15 cellular contexts compared by ENCODE assay signal in the genomic region with DNA sequence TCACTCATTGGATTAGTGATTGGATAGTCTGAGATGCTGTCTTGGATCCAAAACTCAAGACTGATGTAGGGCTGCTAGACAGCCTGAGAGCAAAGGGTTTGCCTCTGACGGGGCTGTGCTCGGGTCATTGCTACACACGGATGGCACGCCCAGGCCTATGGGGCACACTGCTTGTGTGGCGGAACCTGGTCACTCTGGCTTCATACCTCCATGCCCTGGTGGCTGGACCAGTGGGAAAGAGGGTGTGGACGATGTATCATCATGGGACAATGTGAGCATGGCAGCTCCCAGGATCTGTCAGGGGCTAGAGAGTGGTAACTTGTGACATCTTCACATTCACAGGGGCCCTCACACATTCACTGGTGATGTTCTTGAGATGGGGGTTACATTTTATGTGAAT. TPM values are rescaled to one million over a fixed set of nuclear protein-coding genes. Genes with fewer than 3 reads are reported as not detected.
DNase-seq lines count a peak whose midpoint lies in the region; ATAC-seq, FAIRE-seq and TF ChIP-seq lines count a peak whose summit lies in the region.
"Had no signal": no experiment of that assay in that cellular context is flagged by ENCODE, and none has a peak within 500 bp of the region (broad histone marks: within the 10 kb centered on the region; RNA-seq: fewer than 3 reads in every experiment).

No MANE protein-coding gene starts in this region.

- ATAC-seq in Right ventricle myocardium inferior: no peak

- no peak overlapping the region for H4K8ac ChIP-seq in H1 (ENCODE audit: extremely low read depth, insufficient read depth, low read length)

- TF ChIP-seq RAD21 in H1 (IDR thresholded peaks at IDR 0.05 in 1 of 2, conservative IDR thresholded peaks at IDR 0.05 in 1 of 2; ENCODE audit: low read depth in 2 of 2, low read length in 2 of 2): no peak

- no peak overlapping the region for H4K5ac ChIP-seq in H1 (ENCODE audit: insufficient read length, low read depth, low read length)

- H3K36me3 Mint-ChIP-seq in osteocyte (ENCODE audit: unreplicated experiment) (no peaks in the 10 kb centered on the region), glutamatergic neuron (ENCODE audit: unreplicated experiment) (peaks cover 6% of the 10 kb centered on the region)
- H3K36me3 Mint-ChIP-seq: CD14-positive monocyte; CD8-positive, alpha-beta T cell had no signal

- H3K27me3 Mint-ChIP-seq in osteocyte (ENCODE audit: unreplicated experiment) (peaks cover 55% of the 10 kb centered on the region), glutamatergic neuron (ENCODE audit: unreplicated experiment) (no peaks in the 10 kb centered on the region)

- no peaks in the 10 kb centered on the region for H3K79me2 ChIP-seq in H1 (ENCODE audit: control insufficient read depth in 1 of 2, insufficient read depth in 2 of 2, low read length in 2 of 2)

- H2BK15ac ChIP-seq in H1 (ENCODE audit: low read length): no peak overlapping the region

- H3K4me3 ChIP-seq in right atrium auricular region (no peak overlapping the region), H1 (ENCODE audit: extremely low read depth in 1 of 4, insufficient read depth in 2 of 4, low read depth in 3 of 4, low read length in 4 of 4) (no peak overlapping the region)
- H3K4me3 ChIP-seq: BLaER1 had no signal

- POLR2A ChIA-PET in H1 (lab: Charles Lee; ENCODE audit: partially characterized antibody): no interaction called here

- FAIRE-seq in H1 (lab: Jason Lieb, UNC): no peak
- FAIRE-seq: H54 had no signal

- TF ChIP-seq EP300 in H1 (IDR thresholded peaks at IDR 0.05; ENCODE audit: borderline replicate concordance in 1 of 2, low read depth in 2 of 2, low read length in 2 of 2): no peak

- H2BK5ac ChIP-seq in H1 (ENCODE audit: low read depth, low read length): no peak overlapping the region

- H3K9ac ChIP-seq in H1 (replicated peaks in 1 of 4; ENCODE audit: extremely low read depth in 1 of 4, low read depth in 3 of 4, low read length in 3 of 4): no peak overlapping the region
- H3K9ac ChIP-seq: BLaER1 had no signal

- H3K9me3 ChIP-seq in right atrium auricular region (peaks cover 0 to 3% of the 10 kb centered on the region in 2 donors), H1 (ENCODE audit: insufficient read depth in 2 of 2, low read depth in 1 of 2, low read length in 1 of 2) (no peaks in the 10 kb centered on the region)

- no peak overlapping the region for H3K18ac ChIP-seq in H1 (ENCODE audit: extremely low read depth, low read length)

- H3K14ac ChIP-seq in H1 (ENCODE audit: insufficient read length): no peak overlapping the region

- H3K4me1 Mint-ChIP-seq in osteocyte (ENCODE audit: unreplicated experiment): no peaks in the 10 kb centered on the region
- no peaks in the 10 kb centered on the region for H3K4me1 Mint-ChIP-seq in glutamatergic neuron (ENCODE audit: low read depth, unreplicated experiment)

- no peaks in the 10 kb centered on the region for H3K27me3 ChIP-seq in right atrium auricular region
- H3K27me3 ChIP-seq in H1 (replicated peaks in 1 of 4; ENCODE audit: control insufficient read depth in 3 of 4, extremely low read depth in 1 of 4, insufficient read depth in 3 of 4, low read length in 3 of 4): no peaks in the 10 kb centered on the region; a peak in 1 of 7 replicates
- H3K27me3 ChIP-seq: BLaER1 had no signal

- no peak for TF ChIP-seq POLR2A in H1 (IDR thresholded peaks at IDR 0.05; ENCODE audit: control extremely low read depth in 1 of 2, low read depth in 2 of 2, low read length in 2 of 2)

- H2BK20ac ChIP-seq in H1 (ENCODE audit: low read length): no peak overlapping the region

- intact Hi-C loops in Right ventricle myocardium inferior (cut with DNase I): no loop called here

- peak; percentile 51 for DNase-seq in right atrium auricular region (ENCODE audit: low spot score)
- DNase-seq in Right ventricle myocardium inferior (ENCODE audit: missing footprints): no peak
- DNase-seq in H1 (ENCODE audit: low read depth in 1 of 2, low spot score in 2 of 2): no peak
- DNase-seq in osteocyte (ENCODE audit: extremely low spot score, unreplicated experiment): peak; percentile 72
- no peak for DNase-seq in SHP77 (lab: John Stamatoyannopoulos, UW)
- no peak for DNase-seq in amygdala (lab: John Stamatoyannopoulos, UW)
- no peak for DNase-seq in glutamatergic neuron
- DNase-seq: DMS79 treated with DMSO at 0.1 percent for 48 hours had no signal

- H3K36me3 ChIP-seq in right atrium auricular region (no peaks in the 10 kb centered on the region), H1 (ENCODE audit: control insufficient read depth in 2 of 4, insufficient read depth in 4 of 4, low read length in 3 of 4) (no peaks in the 10 kb centered on the region)
- H3K36me3 ChIP-seq: BLaER1 had no signal

- no peaks in the 10 kb centered on the region for H3K4me1 ChIP-seq in right atrium auricular region
- H3K4me1 ChIP-seq in H1 (replicated peaks in 1 of 4; ENCODE audit: control insufficient read depth in 3 of 4, insufficient read depth in 4 of 4, low read length in 3 of 4): no peaks in the 10 kb centered on the region
- H3K4me1 ChIP-seq: BLaER1 had no signal

- CTCF ChIA-PET in H1 (lab: Charles Lee; ENCODE audit: partially characterized antibody): interaction anchor here (0.7 to 3.2 kb wide), 13 partner anchors 9 to 148 kb away, joined by 3 to 19 read pairs (median 4); no protein-coding TSS in a partner anchor

- H3K27ac Mint-ChIP-seq in osteocyte (ENCODE audit: unreplicated experiment) (no peak overlapping the region), glutamatergic neuron (ENCODE audit: unreplicated experiment) (no peak overlapping the region)
- H3K27ac Mint-ChIP-seq: CD14-positive monocyte; CD8-positive, alpha-beta T cell had no signal

- no peak overlapping the region for H3K4me3 Mint-ChIP-seq in osteocyte (ENCODE audit: unreplicated experiment)
- no peak overlapping the region for H3K4me3 Mint-ChIP-seq in glutamatergic neuron (ENCODE audit: unreplicated experiment)
- H3K4me3 Mint-ChIP-seq: CD14-positive monocyte; CD8-positive, alpha-beta T cell had no signal

- 81% methylated on average over 6 of the region's 6 CpGs; no CpG with 5 or more reads in 1 of the 2 experiments for WGBS in H1 (ENCODE audit: extremely low coverage in 1 of 2, insufficient coverage in 1 of 2, insufficient read length in 1 of 2, insufficient replicate concordance in 2 of 2, low coverage in 1 of 2, low lambda C conversion rate in 2 of 2, missing lambda C conversion rate in 1 of 2), 2 experiments

- no peak overlapping the region for H2AK5ac ChIP-seq in H1 (ENCODE audit: low read depth, low read length)

- H3K23me2 ChIP-seq in H1 (ENCODE audit: low read depth, low read length): no peaks in the 10 kb centered on the region

- no peak overlapping the region for H3K23ac ChIP-seq in H1 (ENCODE audit: insufficient read length)

- no peaks in the 10 kb centered on the region for H3K79me1 ChIP-seq in H1 (ENCODE audit: low read depth, low read length)

- H3K27ac ChIP-seq in right atrium auricular region: no peak overlapping the region
- peak overlapping the region; percentile 35 for H3K27ac ChIP-seq in VCaP
- no peak overlapping the region for H3K27ac ChIP-seq in H1 (ENCODE audit: low read depth, low read length)
- H3K27ac ChIP-seq: 22Rv1, BLaER1 had no signal

- H3K9me3 Mint-ChIP-seq in osteocyte (ENCODE audit: unreplicated experiment) (no peaks in the 10 kb centered on the region), glutamatergic neuron (ENCODE audit: unreplicated experiment) (peaks cover 3% of the 10 kb centered on the region)
- H3K9me3 Mint-ChIP-seq: CD8-positive, alpha-beta T cell had no signal

- H2BK12ac ChIP-seq in H1 (ENCODE audit: low read depth, low read length): 0 out of 2 replicates have a peak overlapping the region, but pooled peaks have one; percentile 30

- H4K91ac ChIP-seq in H1 (replicated peaks; ENCODE audit: insufficient read length, low read length): no peak overlapping the region

- no peak overlapping the region for H2AFZ ChIP-seq in H1 (ENCODE audit: low read length)

- H3K4ac ChIP-seq in H1 (replicated peaks; ENCODE audit: insufficient read length, low read depth, low read length): no peak overlapping the region

- no peak overlapping the region for H2BK120ac ChIP-seq in H1 (replicated peaks; ENCODE audit: low read depth, low read length)

- no peak overlapping the region for H3K4me2 ChIP-seq in H1 (ENCODE audit: insufficient read depth in 1 of 2, low read depth in 2 of 2, low read length in 2 of 2)
- H3K4me2 ChIP-seq: BLaER1 had no signal

- H4K20me1 ChIP-seq in H1 (replicated peaks in 1 of 2; ENCODE audit: control insufficient read depth in 1 of 2, insufficient read depth in 2 of 2, low read length in 2 of 2): no peaks in the 10 kb centered on the region
- H4K20me1 ChIP-seq: BLaER1 had no signal

- TF ChIP-seq CTCF in right atrium auricular region (IDR thresholded peaks at IDR 0.05) (no peak), VCaP (conservative IDR thresholded peaks at IDR 0.05) (no peak), H1 (IDR thresholded peaks at IDR 0.05; ENCODE audit: control extremely low read depth in 1 of 3, insufficient read depth in 1 of 3, low read depth in 1 of 3, low read length in 3 of 3) (no peak), osteocyte (IDR thresholded peaks at IDR 0.05) (no peak), glutamatergic neuron (IDR thresholded peaks at IDR 0.05; ENCODE audit: partially characterized antibody, unreplicated experiment) (no peak)

- H3K56ac ChIP-seq in H1 (replicated peaks; ENCODE audit: insufficient read length, low read depth, low read length): no peak overlapping the region

RNA-seq across cellular contexts. Expression of gene CCDC174, which starts 18.1 kb away (rescaled TPM):
- total RNA-seq in right atrium auricular region (10 to 100 TPM in 1 of 2 donors, 1 to 10 TPM in 1; 9.4 to 14.1 TPM), Right ventricle myocardium inferior (9.7 TPM), osteocyte (18.4 and 20.4 TPM in 2 replicates), glutamatergic neuron (ENCODE audit: unreplicated experiment) (22.1 TPM)
- total RNA-seq in H1 (2021; fragmentation: NEBNext Ultra II Directional; extraction: Animal tissue kit (Norgen Biotek cat#: 25700)): 11.9 and 14.1 TPM in 2 replicates
- 3.5 and 5.5 TPM in 2 replicates for polyA plus RNA-seq in H1 (2011; rRNA removed)
- 5.2 TPM for polyA plus RNA-seq in H1 (2011; cell fraction: cytosol; rRNA removed)
- polyA plus RNA-seq in H1 (2011; cell fraction: nucleus; rRNA removed): 8.5 TPM
- 8.1 to 10.3 TPM (median 8.9 TPM) in 4 replicates for polyA plus RNA-seq in H1 (2012, experiment 1 of 2)
- 1.4 TPM for polyA plus RNA-seq in H1 (2012, experiment 2 of 2)
- 12.0 TPM for polyA plus RNA-seq in H1 (2013, experiment 1 of 2)
- 10.3 TPM for polyA plus RNA-seq in H1 (2013, experiment 2 of 2)
- polyA minus RNA-seq in H1 (2011; rRNA and poly(A)+ RNA removed): 3.7 and 4.2 TPM in 2 replicates
- polyA minus RNA-seq in H1 (2011; cell fraction: cytosol; rRNA and poly(A)+ RNA removed): 2.9 TPM
- 6.6 TPM for polyA minus RNA-seq in H1 (2011; cell fraction: nucleus; rRNA and poly(A)+ RNA removed)

RNA-seq across cellular contexts. Expression of gene C3orf20, which starts 41.5 kb away (rescaled TPM):
- total RNA-seq in right atrium auricular region: not detected
- total RNA-seq in Right ventricle myocardium inferior: not detected
- not detected in 2 replicates for total RNA-seq in H1 (2021; fragmentation: NEBNext Ultra II Directional; extraction: Animal tissue kit (Norgen Biotek cat#: 25700))
- not detected in 2 replicates for polyA plus RNA-seq in H1 (2011; rRNA removed)
- polyA plus RNA-seq in H1 (2011; cell fraction: cytosol; rRNA removed): not detected
- not detected for polyA plus RNA-seq in H1 (2011; cell fraction: nucleus; rRNA removed)
- polyA plus RNA-seq in H1 (2012, experiment 1 of 2): not detected in 4 replicates
- not detected for polyA plus RNA-seq in H1 (2012, experiment 2 of 2)
- polyA plus RNA-seq in H1 (2013, experiment 1 of 2): 0.02 TPM
- not detected for polyA plus RNA-seq in H1 (2013, experiment 2 of 2)
- 0.03 TPM in 1 of 2 replicates, not detected in the other for polyA minus RNA-seq in H1 (2011; rRNA and poly(A)+ RNA removed)
- polyA minus RNA-seq in H1 (2011; cell fraction: cytosol; rRNA and poly(A)+ RNA removed): not detected
- polyA minus RNA-seq in H1 (2011; cell fraction: nucleus; rRNA and poly(A)+ RNA removed): not detected
- total RNA-seq in osteocyte: not detected in 2 replicates
- not detected for total RNA-seq in glutamatergic neuron (ENCODE audit: unreplicated experiment)
- polyA plus RNA-seq: AG04450, CD14-positive monocyte had no signal

Comparison
In these comparisons a context has a peak if more than half of its experiments do, and no peak if none do; other contexts are left out.
1. DNase-seq: peak in right atrium auricular region (single experiment) and osteocyte (single experiment); none in Right ventricle myocardium inferior (single experiment), H1 (0 of 2), SHP77 (0 of 2), amygdala (0 of 56) and glutamatergic neuron (single experiment).